ENCODE assay signal across 16 cellular contexts in genomic region chrX:129782706-129783105, GRCh38. TPM values are rescaled to one million over a fixed set of nuclear protein-coding genes. Genes with fewer than 3 reads are reported as not detected.
DNase-seq lines count a peak whose midpoint lies in the region; ATAC-seq, FAIRE-seq and TF ChIP-seq lines count a peak whose summit lies in the region.
"Had no signal": no experiment of that assay in that cellular context is flagged by ENCODE, and none has a peak within 500 bp of the region (broad histone marks: within the 10 kb centered on the region; RNA-seq: fewer than 3 reads in every experiment).

No MANE protein-coding gene starts in this region.

- TF ChIP-seq CTCF in GM12875 (IDR thresholded peaks at IDR 0.05; ENCODE audit: borderline replicate concordance, insufficient read depth, low read depth, low read length), result no peak
- no peak for TF ChIP-seq CTCF in activated CD8-positive, alpha-beta T cell treated with anti-CD3 and anti-CD28 coated beads for 36 hours (IDR thresholded peaks at IDR 0.05)

- H3K27me3 ChIP-seq in naive thymus-derived CD4-positive, alpha-beta T cell (ENCODE audit: control insufficient read depth in 2 of 2, insufficient read depth in 2 of 2, low read length in 2 of 2), result no peaks in the 10 kb centered on the region

- H3K36me3 Mint-ChIP-seq in T-helper 1 cell treated with Interleukin-12 subunit alpha and Interleukin-12 subunit beta and Interleukin-4 antibody, amounts not matched to agents 30 μg/mL and 1 μg/mL, for 36 hours (ENCODE audit: low read depth), result peaks cover 72% of the 10 kb centered on the region
- peaks cover 76% of the 10 kb centered on the region for H3K36me3 Mint-ChIP-seq in activated CD8-positive, alpha-beta T cell treated with anti-CD3 and anti-CD28 coated beads for 36 hours (ENCODE audit: low read depth)
- H3K36me3 Mint-ChIP-seq in naive thymus-derived CD4-positive, alpha-beta T cell, result peaks cover 3 to 68% (median 11%) of the 10 kb centered on the region in 5 donors

- ATAC-seq in activated CD8-positive, alpha-beta T cell treated with anti-CD3 and anti-CD28 coated beads for 36 hours, result no peak
- no peak for ATAC-seq in naive thymus-derived CD4-positive, alpha-beta T cell
- ATAC-seq: Right ventricle myocardium inferior had no signal

- H3K27ac ChIP-seq in naive thymus-derived CD4-positive, alpha-beta T cell (ENCODE audit: low read depth, low read length), result peak overlapping the region; percentile 89
- H3K27ac ChIP-seq: HL-60 had no signal

- FAIRE-seq in urothelium cell line (lab: Jason Lieb, UNC), result no peak
- FAIRE-seq: A204.1 had no signal

- no peaks in the 10 kb centered on the region for H3K9me3 Mint-ChIP-seq in T-helper 1 cell treated with Interleukin-12 subunit alpha and Interleukin-12 subunit beta and Interleukin-4 antibody, amounts not matched to agents 30 μg/mL and 1 μg/mL, for 36 hours
- no peaks in the 10 kb centered on the region for H3K9me3 Mint-ChIP-seq in activated CD8-positive, alpha-beta T cell treated with anti-CD3 and anti-CD28 coated beads for 36 hours
- no peaks in the 10 kb centered on the region for H3K9me3 Mint-ChIP-seq in naive thymus-derived CD4-positive, alpha-beta T cell
- H3K9me3 Mint-ChIP-seq: HFFc6 had no signal

- H3K36me3 ChIP-seq in naive thymus-derived CD4-positive, alpha-beta T cell (ENCODE audit: control insufficient read depth in 2 of 3, insufficient read depth in 3 of 3, low read length in 3 of 3), result peaks cover 7 to 19% (median 8%) of the 10 kb centered on the region in 3 experiments

- H3K27me3 Mint-ChIP-seq in T-helper 1 cell treated with Interleukin-12 subunit alpha and Interleukin-12 subunit beta and Interleukin-4 antibody, amounts not matched to agents 30 μg/mL and 1 μg/mL, for 36 hours (ENCODE audit: low read depth), result no peaks in the 10 kb centered on the region
- H3K27me3 Mint-ChIP-seq in activated CD8-positive, alpha-beta T cell treated with anti-CD3 and anti-CD28 coated beads for 36 hours, result no peaks in the 10 kb centered on the region
- no peaks in the 10 kb centered on the region for H3K27me3 Mint-ChIP-seq in naive thymus-derived CD4-positive, alpha-beta T cell

- DNase-seq in T-helper 1 cell (no peak), T-helper 9 cell (no peak), HuH-7 (ENCODE audit: low spot score) (no peak), urothelium cell line (ENCODE audit: low spot score) (no peak)
- DNase-seq in activated CD8-positive, alpha-beta T cell treated with anti-CD3 and anti-CD28 coated beads for 36 hours, result no peak
- no peak for DNase-seq in naive thymus-derived CD4-positive, alpha-beta T cell
- DNase-seq: activated CD8-positive, alpha-beta memory T cell treated with anti-CD3 and anti-CD28 coated beads, Interleukin-2, amount 50 U/mL, for 48 hours; HFFc6; NCI-H2107; occipital lobe had no signal

- peak overlapping the region; percentile 73 for H3K27ac Mint-ChIP-seq in T-helper 1 cell treated with Interleukin-12 subunit alpha and Interleukin-12 subunit beta and Interleukin-4 antibody, amounts not matched to agents 30 μg/mL and 1 μg/mL, for 36 hours
- H3K27ac Mint-ChIP-seq in activated CD8-positive, alpha-beta T cell treated with anti-CD3 and anti-CD28 coated beads for 36 hours, result peak overlapping the region; percentile 92
- H3K27ac Mint-ChIP-seq in naive thymus-derived CD4-positive, alpha-beta T cell, result peak overlapping the region; percentile 16 to 97 (median 92)
- H3K27ac Mint-ChIP-seq: HFFc6 had no signal

- CTCF ChIA-PET in activated CD8-positive, alpha-beta T cell treated with anti-CD3 and anti-CD28 coated beads for 36 hours (lab: Charles Lee), result interaction anchor here (1.7 to 2.4 kb wide), 3 partner anchors 27 to 56 kb away, joined by 6 to 11 read pairs (median 6); no protein-coding TSS in a partner anchor
- CTCF ChIA-PET in naive thymus-derived CD4-positive, alpha-beta T cell (lab: Charles Lee), result interaction anchor here (1.0 to 2.3 kb wide), 5 partner anchors 11 to 104 kb away, joined by 3 to 8 read pairs (median 4); no protein-coding TSS in a partner anchor

- intact Hi-C loops in activated CD8-positive, alpha-beta T cell treated with anti-CD3 and anti-CD28 coated beads for 36 hours (cut with micrococcal nuclease), result loop anchor here (5.0 to 10.0 kb wide), 2 partner anchors 35 to 122 kb away; partner anchors contain the start of gene UTP14A
- intact Hi-C loops in naive thymus-derived CD4-positive, alpha-beta T cell (cut with micrococcal nuclease), result loop anchor here (5.0 kb wide), 5 partner anchors 35 to 305 kb away; partner anchors contain the start of genes UTP14A (in 1 of the 2) and ZDHHC9 (in 1 of the 2)

- H3K4me1 ChIP-seq in naive thymus-derived CD4-positive, alpha-beta T cell (ENCODE audit: control insufficient read depth in 2 of 2, insufficient read depth in 2 of 2, low read length in 2 of 2), result peaks cover 43 to 55% of the 10 kb centered on the region in 2 donors

- H3K4me3 Mint-ChIP-seq in T-helper 1 cell treated with Interleukin-12 subunit alpha and Interleukin-12 subunit beta and Interleukin-4 antibody, amounts not matched to agents 30 μg/mL and 1 μg/mL, for 36 hours, result peak overlapping the region; percentile 93
- H3K4me3 Mint-ChIP-seq in activated CD8-positive, alpha-beta T cell treated with anti-CD3 and anti-CD28 coated beads for 36 hours, result peak overlapping the region; percentile 83
- H3K4me3 Mint-ChIP-seq in naive thymus-derived CD4-positive, alpha-beta T cell, result peak overlapping the region; percentile 79 to 98 (median 92)
- H3K4me3 Mint-ChIP-seq: HFFc6 had no signal

- no peaks in the 10 kb centered on the region for H3K9me3 ChIP-seq in naive thymus-derived CD4-positive, alpha-beta T cell (ENCODE audit: control insufficient read depth in 2 of 3, low read length in 3 of 3)

- H3K4me3 ChIP-seq in GM12875 (ENCODE audit: low read depth, low read length), result peak overlapping the region; percentile 71
- peak overlapping the region; percentile 67 for H3K4me3 ChIP-seq in naive thymus-derived CD4-positive, alpha-beta T cell (ENCODE audit: low read length)
- H3K4me3 ChIP-seq: lung had no signal

- peaks cover 53% of the 10 kb centered on the region for H3K4me1 Mint-ChIP-seq in T-helper 1 cell treated with Interleukin-12 subunit alpha and Interleukin-12 subunit beta and Interleukin-4 antibody, amounts not matched to agents 30 μg/mL and 1 μg/mL, for 36 hours (ENCODE audit: low read depth)
- H3K4me1 Mint-ChIP-seq in activated CD8-positive, alpha-beta T cell treated with anti-CD3 and anti-CD28 coated beads for 36 hours (ENCODE audit: low read depth), result peaks cover 54% of the 10 kb centered on the region
- H3K4me1 Mint-ChIP-seq in naive thymus-derived CD4-positive, alpha-beta T cell, result peaks cover 30 to 76% (median 60%) of the 10 kb centered on the region in 7 donors

- POLR2A ChIA-PET in activated CD8-positive, alpha-beta T cell treated with anti-CD3 and anti-CD28 coated beads for 36 hours (lab: Charles Lee), result interaction anchor here (2.8 to 5.6 kb wide), 4 partner anchors 11 to 23 kb away, joined by 15 to 56 read pairs (median 34); no protein-coding TSS in a partner anchor
- POLR2A ChIA-PET in naive thymus-derived CD4-positive, alpha-beta T cell (lab: Charles Lee), result interaction anchor here (0.5 to 12.3 kb wide), 8 partner anchors 12 to 100 kb away, joined by 3 to 191 read pairs (median 5); no protein-coding TSS in a partner anchor

RNA-seq across cellular contexts. Expression of gene SASH3, which starts 3.0 kb away (rescaled TPM):
- total RNA-seq in activated CD8-positive, alpha-beta T cell treated with anti-CD3 and anti-CD28 coated beads for 36 hours, result 100 to 1,000 TPM; 117 to 123 TPM
- total RNA-seq in naive thymus-derived CD4-positive, alpha-beta T cell, result 100 to 1,000 TPM in 4 of 5 experiments, 10 to 100 TPM in 1; 71.8 to 262 (median 156) TPM
- 100 to 1,000 TPM in 1 of 2 donors, 10 to 100 TPM in 1; 85.3 to 209 TPM for polyA plus RNA-seq in naive thymus-derived CD4-positive, alpha-beta T cell
- total RNA-seq: HFFc6 had no signal

RNA-seq across cellular contexts. Expression of gene XPNPEP2, which starts 43.9 kb away (rescaled TPM):
- total RNA-seq in activated CD8-positive, alpha-beta T cell treated with anti-CD3 and anti-CD28 coated beads for 36 hours, result under 1 TPM; 0.16 to 0.38 TPM
- under 1 TPM in 3 of 5 experiments, not detected in 2; 0.13 to 0.82 (median 0.29) TPM for total RNA-seq in naive thymus-derived CD4-positive, alpha-beta T cell
- polyA plus RNA-seq in naive thymus-derived CD4-positive, alpha-beta T cell, result not detected
- total RNA-seq: HFFc6 had no signal
